In the genomic region with DNA sequence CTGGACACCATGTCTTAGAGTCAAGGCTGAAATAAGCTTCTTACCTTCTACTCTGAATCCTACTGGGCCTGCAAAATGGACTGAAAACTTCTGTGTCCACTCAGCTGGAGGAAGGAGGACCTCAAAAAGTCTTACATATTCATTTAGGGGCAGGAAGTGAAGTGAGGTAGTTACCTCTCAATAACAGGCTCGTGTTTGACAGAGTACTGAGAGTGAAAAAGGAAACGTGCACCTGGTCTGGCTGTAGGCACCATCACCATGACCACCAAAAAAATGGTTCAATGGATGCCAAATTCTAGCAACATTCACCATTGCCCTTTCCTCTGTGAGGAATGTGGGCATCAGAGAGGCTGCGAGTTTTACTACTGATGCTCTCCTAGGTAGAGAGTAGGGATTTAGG, we compare ENCODE assay signal across 27 cellular contexts.
DNase-seq lines count a peak whose midpoint lies in the region; ATAC-seq and TF ChIP-seq lines count a peak whose summit lies in the region.
"Had no signal": no experiment of that assay in that cellular context is flagged by ENCODE, and none has a peak within 500 bp of the region (broad histone marks: within the 10 kb centered on the region; RNA-seq: fewer than 3 reads in every experiment).

No MANE protein-coding gene starts in this region.

- no peaks in the 10 kb centered on the region for H3K27me3 ChIP-seq in WERI-Rb-1 (ENCODE audit: insufficient read depth, low read depth, severe bottlenecking)
- H3K27me3 ChIP-seq: body of pancreas, heart right ventricle, left lung, ovary, transverse colon had no signal

- peak; percentile 50 for ATAC-seq in GM18868 (IDR thresholded peaks at IDR 0.05; ENCODE audit: unreplicated experiment)
- peak; percentile 63 for ATAC-seq in GM19455 (IDR thresholded peaks at IDR 0.05; ENCODE audit: unreplicated experiment)
- ATAC-seq in HG02852 (IDR thresholded peaks at IDR 0.05; ENCODE audit: unreplicated experiment) = peak; percentile 67
- ATAC-seq: body of pancreas; CD8-positive, alpha-beta T cell; heart right ventricle; left lung; natural killer cell treated with Interleukin-12 subunit alpha and Interleukin-12 subunit beta and Interleukin-15 and Interleukin-18, amount 100 ng/mL, for 72 hours; right cardiac atrium; SK-N-SH treated with all-trans-retinoic acid at 6 μM for 48 hours; WTC11 had no signal

- no peak for TF ChIP-seq CTCF in WERI-Rb-1 (IDR thresholded peaks at IDR 0.05; ENCODE audit: low read depth, low read length)

- no peaks in the 10 kb centered on the region for H3K36me3 ChIP-seq in WERI-Rb-1
- H3K36me3 ChIP-seq: heart right ventricle, left lung, ovary, transverse colon had no signal

- no peak overlapping the region for H3K27ac ChIP-seq in WERI-Rb-1
- H3K27ac ChIP-seq: body of pancreas, heart right ventricle, left lung, ovary, transverse colon had no signal

- H3K9me3 ChIP-seq in WERI-Rb-1 (ENCODE audit: severe bottlenecking) = no peaks in the 10 kb centered on the region
- H3K9me3 ChIP-seq: body of pancreas, heart right ventricle, left lung, ovary, transverse colon had no signal

- H3K4me3 ChIP-seq in WERI-Rb-1 (ENCODE audit: low read depth, low read length) = no peak overlapping the region
- H3K4me3 ChIP-seq: body of pancreas, heart right ventricle, left lung, ovary, transverse colon had no signal

- DNase-seq in NAMALWA (ENCODE audit: low spot score) (peak; percentile 22), WERI-Rb-1 (no peak), iPS-NIHi7 (ENCODE audit: extremely low spot score) (no peak), GOT3 (lab: John Stamatoyannopoulos, UW) (no peak), globus pallidus (ENCODE audit: low spot score) (no peak)
- DNase-seq: activated CD4-positive, alpha-beta T cell treated with anti-CD3 and anti-CD28 coated beads, Interleukin-2, amount 50 U/mL, for 4 hours; activated effector memory CD4-positive, alpha-beta T cell treated with anti-CD3 and anti-CD28 coated beads, Interleukin-2, amount 50 U/mL, for 16 hours; body of pancreas; CD8-positive, alpha-beta T cell; GDM1; H9; heart right ventricle; IMR-90; left lung; midbrain; NCI-H1417; NCI-H524; ovary; right cardiac atrium; stimulated activated CD4-positive, alpha-beta T cell treated with anti-CD3 and anti-CD28 coated beads, Interleukin-12 subunit alpha, Interleukin-12 subunit beta, amount 100 ng/mL, for 4 hours; transverse colon had no signal
